In genomic region chr21:40255665-40256064, GRCh38 we compare ENCODE assay signal across 24 cellular contexts.
DNase-seq lines count a peak whose midpoint lies in the region; ATAC-seq, FAIRE-seq and TF ChIP-seq lines count a peak whose summit lies in the region.
"Had no signal": no experiment of that assay in that cellular context is flagged by ENCODE, and none has a peak within 500 bp of the region (broad histone marks: within the 10 kb centered on the region; RNA-seq: fewer than 3 reads in every experiment).

No MANE protein-coding gene starts in this region.

- DNase-seq in DMS 273 (lab: John Stamatoyannopoulos, UW; ENCODE audit: unreplicated experiment) (peak; percentile 18), DMS 273 treated with DMSO at 0.1 percent for 48 hours (lab: John Stamatoyannopoulos, UW) (no peak), NCI-H82 treated with DMSO at 0.1 percent for 48 hours (lab: John Stamatoyannopoulos, UW; ENCODE audit: unreplicated experiment) (peak; percentile 67), bronchial epithelial cell (ENCODE audit: low read depth) (peak; percentile 3), osteocyte (ENCODE audit: extremely low spot score, unreplicated experiment) (peak; percentile 54)
- DNase-seq in activated T-cell treated with anti-CD3 and anti-CD28 coated beads, Interleukin-2, amount 50 U/mL, for 1 hour = no peak
- DNase-seq: CD8-positive, alpha-beta memory T cell; DMS53; GM23248; NCI-H1048; NCI-H1417; NCI-H1694; NCI-H2081; NCI-H2171 treated with DMSO at 0.1 percent for 48 hours; NCI-H345; NCI-H510A treated with DMSO at 0.1 percent for 48 hours; Right ventricle myocardium superior; RPMI8226 had no signal

- no peak for TF ChIP-seq CTCF in bronchial epithelial cell (IDR thresholded peaks at IDR 0.05; ENCODE audit: insufficient read depth, low read length, severe bottlenecking)
- TF ChIP-seq CTCF in osteocyte (IDR thresholded peaks at IDR 0.05) = no peak

- no peak for FAIRE-seq in bronchial epithelial cell (lab: Jason Lieb, UNC)

- H3K36me3 Mint-ChIP-seq in osteocyte (ENCODE audit: unreplicated experiment) = no peaks in the 10 kb centered on the region
- H3K36me3 Mint-ChIP-seq: IgD-negative memory B cell had no signal

- H3K4me3 ChIP-seq in bronchial epithelial cell (ENCODE audit: low read depth, low read length) = no peak overlapping the region
- H3K4me3 ChIP-seq: GM23248, HAP-1, SJSA1 had no signal

- H3K27me3 Mint-ChIP-seq in osteocyte (ENCODE audit: unreplicated experiment) = no peaks in the 10 kb centered on the region
- H3K27me3 Mint-ChIP-seq: B cell; CD8-positive, alpha-beta memory T cell; IgD-negative memory B cell had no signal

- H3K9me3 Mint-ChIP-seq in osteocyte (ENCODE audit: unreplicated experiment) = peaks cover 45% of the 10 kb centered on the region

- ATAC-seq in GM18517 (IDR thresholded peaks at IDR 0.05; ENCODE audit: unreplicated experiment) = no peak
- ATAC-seq in HG03354 (IDR thresholded peaks at IDR 0.05; ENCODE audit: poor library complexity, severe bottlenecking, unreplicated experiment) = no peak

- no peaks in the 10 kb centered on the region for H3K36me3 ChIP-seq in bronchial epithelial cell (ENCODE audit: control insufficient read depth, insufficient read depth, low read length)
- H3K36me3 ChIP-seq: HAP-1, SJSA1 had no signal

- H3K4me1 Mint-ChIP-seq in osteocyte (ENCODE audit: unreplicated experiment) = no peaks in the 10 kb centered on the region
- H3K4me1 Mint-ChIP-seq: B cell; CD8-positive, alpha-beta memory T cell; IgD-negative memory B cell had no signal

- H3K27ac Mint-ChIP-seq in osteocyte (ENCODE audit: unreplicated experiment) = no peak overlapping the region
- H3K27ac Mint-ChIP-seq: B cell; CD8-positive, alpha-beta memory T cell; IgD-negative memory B cell had no signal

- no peak overlapping the region for H3K4me3 Mint-ChIP-seq in osteocyte (ENCODE audit: unreplicated experiment)
- H3K4me3 Mint-ChIP-seq: B cell; CD8-positive, alpha-beta memory T cell; IgD-negative memory B cell had no signal

- no peaks in the 10 kb centered on the region for H3K27me3 ChIP-seq in bronchial epithelial cell (ENCODE audit: control insufficient read depth, insufficient read depth, low read length)
- H3K27me3 ChIP-seq: SJSA1 had no signal

Comparison
In these comparisons a context has a peak if more than half of its experiments do, and no peak if none do; other contexts are left out.
1. DNase-seq: peak in DMS 273 (single experiment), NCI-H82 treated with DMSO at 0.1 percent for 48 hours (single experiment), bronchial epithelial cell (single experiment) and osteocyte (single experiment); none in DMS 273 treated with DMSO at 0.1 percent for 48 hours (single experiment) and activated T-cell treated with anti-CD3 and anti-CD28 coated beads, Interleukin-2, amount 50 U/mL, for 1 hour (single experiment).